Comparison of ENCODE assay signal across 8 cellular contexts in genomic region chr20:13220857-13221297, GRCh38. TPM values are rescaled to one million over a fixed set of nuclear protein-coding genes. Genes with fewer than 3 reads are reported as not detected.
DNase-seq lines count a peak whose midpoint lies in the region; ATAC-seq and TF ChIP-seq lines count a peak whose summit lies in the region.

Gene ISM1 (plus strand): TSS chr20:13221274. CDS start chr20:13221777, 503 bp downstream.

- DNase-seq in GM03348 (ENCODE audit: low spot score) (peak; percentile 46), esophagus muscularis mucosa (ENCODE audit: extremely low spot score) (no peak), upper lobe of right lung (peak; percentile 66), EL (no peak), epidermal melanocyte (ENCODE audit: insufficient read length, low spot score) (no peak)
- DNase-seq in activated CD4-positive, alpha-beta T cell treated with anti-CD3 and anti-CD28 coated beads, Interleukin-2, amount 50 U/mL, for 24 hours (ENCODE audit: low read depth in 1 of 2, low spot score in 1 of 2) = peak; percentile 27 to 32

- WGBS in esophagus muscularis mucosa = 0% methylated on average over 2 of the region's 39 CpGs

- H3K9ac ChIP-seq in neural cell (ENCODE audit: low read length) = peak within 1 kb of the TSS; percentile 38

- ATAC-seq in HG03108 (IDR thresholded peaks at IDR 0.05; ENCODE audit: unreplicated experiment) = peak; percentile 22
- ATAC-seq in upper lobe of right lung = peak; percentile 47

- no peak for TF ChIP-seq POLR2A in esophagus muscularis mucosa (IDR thresholded peaks at IDR 0.05; ENCODE audit: low read depth)

- H3K9me3 ChIP-seq in esophagus muscularis mucosa (no peaks in the 10 kb centered on the region), neural cell (ENCODE audit: low read length) (no peaks in the 10 kb centered on the region), upper lobe of right lung (no peaks in the 10 kb centered on the region)

- H3K27me3 ChIP-seq in esophagus muscularis mucosa (peaks cover 0 to 57% (median 14%) of the 10 kb centered on the region in 4 donors), neural cell (ENCODE audit: insufficient read depth, low read depth, low read length) (peaks cover 70% of the 10 kb centered on the region), upper lobe of right lung (peaks cover 18% of the 10 kb centered on the region)

- H3K27ac ChIP-seq in esophagus muscularis mucosa (replicated peaks in 1 of 4) (peak within 1 kb of the TSS; percentile 22 to 51 (median 28)), neural cell (ENCODE audit: low read length) (no peak within 1 kb of the TSS), upper lobe of right lung (peak within 1 kb of the TSS; percentile 51)

- peak within 1 kb of the TSS; percentile 56 to 66 (median 61) for H3K4me3 ChIP-seq in esophagus muscularis mucosa
- peak within 1 kb of the TSS; percentile 83 for H3K4me3 ChIP-seq in neural cell (ENCODE audit: low read length)
- H3K4me3 ChIP-seq in upper lobe of right lung = peak within 1 kb of the TSS; percentile 55

- no peaks in the 10 kb centered on the region for H4K20me1 ChIP-seq in neural cell (ENCODE audit: insufficient read depth)

- no peaks in the 10 kb centered on the region for H3K79me2 ChIP-seq in neural cell (replicated peaks; ENCODE audit: insufficient read depth, low read length)

- H3K9me2 ChIP-seq in neural cell (ENCODE audit: insufficient read depth, low read length) = no peaks in the 10 kb centered on the region

- TF ChIP-seq EP300 in esophagus muscularis mucosa (IDR thresholded peaks at IDR 0.05) (no peak), neural cell (conservative IDR thresholded peaks at IDR 0.05; ENCODE audit: poor library complexity, severe bottlenecking) (no peak)

- no peak for TF ChIP-seq CTCF in esophagus muscularis mucosa (IDR thresholded peaks at IDR 0.05)
- TF ChIP-seq CTCF in neural cell (IDR thresholded peaks at IDR 0.05; ENCODE audit: poor library complexity, severe bottlenecking) = no peak
- TF ChIP-seq CTCF in upper lobe of right lung (IDR thresholded peaks at IDR 0.05) = no peak

- no peaks in the 10 kb centered on the region for H3F3A ChIP-seq in neural cell (ENCODE audit: insufficient read depth, low read length, poor library complexity, severe bottlenecking)

- H3K4me1 ChIP-seq in esophagus muscularis mucosa (peaks cover 18 to 33% (median 24%) of the 10 kb centered on the region in 4 donors), upper lobe of right lung (peaks cover 12% of the 10 kb centered on the region)

- H3K36me3 ChIP-seq in esophagus muscularis mucosa (no peaks in the 10 kb centered on the region), neural cell (ENCODE audit: insufficient read depth, low read length) (no peaks in the 10 kb centered on the region), upper lobe of right lung (no peaks in the 10 kb centered on the region)

- peak within 1 kb of the TSS; percentile 14 for H2AFZ ChIP-seq in neural cell (ENCODE audit: low read depth, low read length)

- no peak for TF ChIP-seq RAD21 in neural cell (conservative IDR thresholded peaks at IDR 0.05)

- intact Hi-C loops in esophagus muscularis mucosa (cut with DNase I) (no loop called here), upper lobe of right lung (cut with DNase I) (no loop called here)

- H3K4me2 ChIP-seq in neural cell (ENCODE audit: low read length) = peak within 1 kb of the TSS; percentile 65

TF ChIP-seq in neural cell, 6 proteins besides CTCF, POLR2A, EP300 and RAD21:
- no peak for TF ChIP-seq REST (IDR thresholded peaks at IDR 0.05; ENCODE audit: borderline replicate concordance)
- no peak for TF ChIP-seq MXI1 (conservative IDR thresholded peaks at IDR 0.05; ENCODE audit: poor library complexity, severe bottlenecking)
- no peak for TF ChIP-seq POLR2AphosphoS5 (IDR thresholded peaks at IDR 0.05)
- no peak for TF ChIP-seq TAF1 (IDR thresholded peaks at IDR 0.05; ENCODE audit: low read depth)
- TF ChIP-seq EZH2 (IDR thresholded peaks at IDR 0.05; ENCODE audit: borderline replicate concordance, insufficient read depth, low read length, poor library complexity, severe bottlenecking) = peak; percentile 23
- no peak for TF ChIP-seq SMC3 (conservative IDR thresholded peaks at IDR 0.05; ENCODE audit: poor library complexity)

RNA-seq across cellular contexts. Expression of gene ISM1, which starts in this region (rescaled TPM):
- total RNA-seq in esophagus muscularis mucosa = 1 to 10 TPM; 1.8 to 7.1 (median 4.0) TPM
- polyA plus RNA-seq in neural cell = not detected in 2 replicates
- not detected in 2 replicates for polyA minus RNA-seq in neural cell
- 4.1 TPM for total RNA-seq in upper lobe of right lung

Comparison
In these comparisons a context has a peak if more than half of its experiments do, and no peak if none do; other contexts are left out.
1. DNase-seq: peak in GM03348 (single experiment), activated CD4-positive, alpha-beta T cell treated with anti-CD3 and anti-CD28 coated beads, Interleukin-2, amount 50 U/mL, for 24 hours (2 of 2) and upper lobe of right lung (single experiment); none in esophagus muscularis mucosa (single experiment), EL (single experiment) and epidermal melanocyte (single experiment).
2. Peak in every context shown above with its lines, with median percentiles within 50 percentile points of each other: H3K4me3 ChIP-seq.